20 cellular contexts compared by ENCODE assay signal in genomic region chr1:199515261-199515660, GRCh38.
A peak's percentile ranks its signal among the peaks of the same experiment; 100 is the strongest.
DNase-seq lines count a peak whose midpoint lies in the region; ATAC-seq, FAIRE-seq and TF ChIP-seq lines count a peak whose summit lies in the region.
"Had no signal": no experiment of that assay in that cellular context is flagged by ENCODE, and none has a peak within 500 bp of the region (broad histone marks: within the 10 kb centered on the region; RNA-seq: fewer than 3 reads in every experiment).

No MANE protein-coding gene starts in this region.

- no peak for ATAC-seq in HG02763 (IDR thresholded peaks at IDR 0.05; ENCODE audit: unreplicated experiment)
- ATAC-seq: A549 had no signal

- FAIRE-seq in D721Med (lab: Jason Lieb, UNC): no peak
- FAIRE-seq: GM12892, H1 had no signal

- no peak for TF ChIP-seq CTCF in epithelial cell of esophagus (IDR thresholded peaks at IDR 0.05; ENCODE audit: insufficient read depth, low read depth, low read length, missing control alignments)
- no peak for TF ChIP-seq CTCF in D721Med (IDR thresholded peaks at IDR 0.05; ENCODE audit: insufficient read depth, missing control alignments)

- DNase-seq in NCI-H1417 (lab: John Stamatoyannopoulos, UW): peak in 2 of 3 experiments; percentile 1 to 45
- DNase-seq in NCI-H1417 treated with DMSO at 0.1 percent for 48 hours (lab: John Stamatoyannopoulos, UW): no peak
- DNase-seq in NCI-H748 (lab: John Stamatoyannopoulos, UW; ENCODE audit: unreplicated experiment): peak; percentile 2
- no peak for DNase-seq in NCI-H748 treated with DMSO at 0.1 percent for 48 hours (lab: John Stamatoyannopoulos, UW)
- peak; percentile 61 for DNase-seq in epithelial cell of esophagus (ENCODE audit: low read depth)
- DNase-seq in D721Med (ENCODE audit: insufficient read length, low spot score): no peak
- DNase-seq: 8988T; C1 segment of cervical spinal cord; Calu3; CD4-positive, alpha-beta memory T cell; COR-L47; DMS153; DMS79 treated with DMSO at 0.1 percent for 48 hours; GF-D8; H7; HCEC 1CT had no signal

- H3K4me3 ChIP-seq in epithelial cell of esophagus (ENCODE audit: low read length): no peak overlapping the region
- H3K4me3 ChIP-seq: A549 had no signal

Comparison
In these comparisons a context has a peak if more than half of its experiments do, and no peak if none do; other contexts are left out.
1. DNase-seq: peak in NCI-H1417 (2 of 3), NCI-H748 (single experiment) and epithelial cell of esophagus (single experiment); none in NCI-H1417 treated with DMSO at 0.1 percent for 48 hours (single experiment), NCI-H748 treated with DMSO at 0.1 percent for 48 hours (single experiment) and D721Med (single experiment).